ENCODE assay signal across 11 cellular contexts in the genomic region with DNA sequence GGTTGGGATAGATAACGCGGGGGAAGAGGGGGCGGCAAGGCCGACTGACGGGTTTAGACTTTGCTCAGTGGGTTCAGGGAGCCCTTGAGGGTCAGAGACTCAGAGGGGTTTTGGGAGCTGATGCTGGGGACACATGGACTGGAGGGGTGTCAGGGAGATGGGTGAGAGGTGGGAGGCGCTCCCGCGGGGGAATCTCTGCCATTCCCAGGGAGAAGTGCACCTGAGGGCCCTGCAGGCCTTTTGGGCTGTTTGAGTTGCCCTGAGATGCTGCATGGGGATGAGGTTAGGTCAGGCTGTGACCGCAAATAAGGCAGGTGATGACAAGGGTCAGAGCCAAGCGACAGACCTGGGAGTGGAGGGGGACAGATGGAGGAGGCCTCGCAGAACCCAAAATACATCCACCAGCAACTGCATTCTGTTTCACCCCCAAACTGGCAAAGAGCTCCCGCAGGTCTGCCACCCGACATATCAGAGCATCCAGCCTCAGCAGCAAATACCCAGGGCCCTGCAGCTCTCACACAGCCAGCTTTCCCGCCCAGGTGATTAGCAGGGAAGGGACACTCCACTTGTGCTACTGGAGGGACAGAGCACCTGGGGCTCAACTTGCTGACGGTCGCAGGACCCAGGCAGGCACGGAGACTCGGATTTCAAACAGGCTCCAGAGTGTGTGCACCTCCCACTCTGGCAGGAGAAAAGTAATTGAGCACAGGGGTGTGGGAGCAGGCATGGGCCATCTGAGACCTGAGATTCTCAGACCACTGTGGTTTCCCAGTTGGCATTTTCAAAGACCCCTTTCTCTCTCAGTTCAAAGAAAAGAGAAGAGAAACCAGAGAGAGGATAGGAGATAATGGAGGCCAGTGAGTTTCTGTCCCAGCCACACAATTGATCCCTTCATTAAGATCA. TPM values are rescaled to one million over a fixed set of nuclear protein-coding genes. Genes with fewer than 3 reads are reported as not detected.
DNase-seq lines count a peak whose midpoint lies in the region; ATAC-seq and TF ChIP-seq lines count a peak whose summit lies in the region.
"Had no signal": no experiment of that assay in that cellular context is flagged by ENCODE, and none has a peak within 500 bp of the region (broad histone marks: within the 10 kb centered on the region; RNA-seq: fewer than 3 reads in every experiment).

No MANE protein-coding gene starts in this region.

- peaks cover 0 to 37% of the 10 kb centered on the region in 2 donors for H3K36me3 ChIP-seq in gastroesophageal sphincter

- peak overlapping the region; percentile 84 to 98 (median 87) for H3K27ac ChIP-seq in gastroesophageal sphincter

- no peaks in the 10 kb centered on the region for H3K27me3 Mint-ChIP-seq in progenitor cell of endocrine pancreas
- H3K27me3 Mint-ChIP-seq: stimulated activated naive CD8-positive, alpha-beta T cell treated with anti-CD3 and anti-CD28 coated beads, Interleukin-15, Interleukin-2, amounts not matched to agents 100 ng/mL and 50 ng/mL, for 24 hours had no signal

- 73 to 100% methylated on average over 1 to 7 of the region's 18 CpGs for WGBS in gastroesophageal sphincter (ENCODE audit: low coverage in 1 of 2), 2 donors

- TF ChIP-seq CTCF in GM12865 (IDR thresholded peaks at IDR 0.05; ENCODE audit: insufficient read depth, low read depth, low read length, missing control alignments) (no peak), gastroesophageal sphincter (IDR thresholded peaks at IDR 0.05) (no peak), progenitor cell of endocrine pancreas (IDR thresholded peaks at IDR 0.05; ENCODE audit: unreplicated experiment) (no peak)

- TF ChIP-seq EP300 in Ishikawa (IDR thresholded peaks at IDR 0.05; ENCODE audit: borderline replicate concordance) (peak; percentile 6; the same call in 1 of the 2 replicates), gastroesophageal sphincter (IDR thresholded peaks at IDR 0.05) (no peak)

- H3K9me3 ChIP-seq in gastroesophageal sphincter: no peaks in the 10 kb centered on the region
- H3K9me3 ChIP-seq: adrenal gland had no signal

- H3K4me1 Mint-ChIP-seq in progenitor cell of endocrine pancreas (ENCODE audit: low read depth): peaks cover 15% of the 10 kb centered on the region

- H3K36me3 Mint-ChIP-seq in progenitor cell of endocrine pancreas (ENCODE audit: insufficient read depth): peaks cover 5% of the 10 kb centered on the region
- no peaks in the 10 kb centered on the region for H3K36me3 Mint-ChIP-seq in activated naive CD4-positive, alpha-beta T cell treated with anti-CD3 and anti-CD28 coated beads, Interleukin-2, amount 50 U/mL, for 72 hours

- peak overlapping the region; percentile 81 for H3K27ac Mint-ChIP-seq in progenitor cell of endocrine pancreas
- peak overlapping the region in 1 of 2 donors; percentile 48 for H3K27ac Mint-ChIP-seq in activated naive CD4-positive, alpha-beta T cell treated with anti-CD3 and anti-CD28 coated beads, Interleukin-2, amount 50 U/mL, for 72 hours
- H3K27ac Mint-ChIP-seq: stimulated activated naive CD8-positive, alpha-beta T cell treated with anti-CD3 and anti-CD28 coated beads, Interleukin-15, Interleukin-2, amounts not matched to agents 100 ng/mL and 50 ng/mL, for 24 hours had no signal

- peak; percentile 64 for DNase-seq in GM12865 (ENCODE audit: low read depth)
- DNase-seq in progenitor cell of endocrine pancreas (ENCODE audit: low spot score, unreplicated experiment): no peak
- no peak for DNase-seq in D341Med (ENCODE audit: low spot score)
- DNase-seq in activated naive CD4-positive, alpha-beta T cell treated with anti-CD3 and anti-CD28 coated beads, Interleukin-2, amount 50 U/mL, for 72 hours (ENCODE audit: low spot score in 2 of 2): no peak
- DNase-seq: hippocampal formation had no signal

- no peak overlapping the region for H3K4me3 Mint-ChIP-seq in progenitor cell of endocrine pancreas (ENCODE audit: low read depth)
- H3K4me3 Mint-ChIP-seq: stimulated activated naive CD8-positive, alpha-beta T cell treated with anti-CD3 and anti-CD28 coated beads, Interleukin-15, Interleukin-2, amounts not matched to agents 100 ng/mL and 50 ng/mL, for 24 hours had no signal

- peaks cover 11 to 97% (median 24%) of the 10 kb centered on the region in 3 donors for H3K4me1 ChIP-seq in gastroesophageal sphincter

- H3K4me3 ChIP-seq in GM12865 (ENCODE audit: low read depth, low read length) (no peak overlapping the region), gastroesophageal sphincter (no peak overlapping the region)
- H3K4me3 ChIP-seq: adrenal gland had no signal

- TF ChIP-seq RAD21 in Ishikawa (IDR thresholded peaks at IDR 0.05; ENCODE audit: low read depth): no peak

- no peak for ATAC-seq in gastroesophageal sphincter
- ATAC-seq in GM19467 (IDR thresholded peaks at IDR 0.05; ENCODE audit: unreplicated experiment): no peak
- ATAC-seq in GM21717 (IDR thresholded peaks at IDR 0.05; ENCODE audit: unreplicated experiment): no peak
- ATAC-seq in activated naive CD4-positive, alpha-beta T cell treated with anti-CD3 and anti-CD28 coated beads, Interleukin-2, amount 50 U/mL, for 72 hours: no peak

- TF ChIP-seq POLR2A in gastroesophageal sphincter (IDR thresholded peaks at IDR 0.05): no peak

- no peaks in the 10 kb centered on the region for H3K9me3 Mint-ChIP-seq in progenitor cell of endocrine pancreas (ENCODE audit: low read depth)
- no peaks in the 10 kb centered on the region for H3K9me3 Mint-ChIP-seq in activated naive CD4-positive, alpha-beta T cell treated with anti-CD3 and anti-CD28 coated beads, Interleukin-2, amount 50 U/mL, for 72 hours
- H3K9me3 Mint-ChIP-seq: stimulated activated naive CD8-positive, alpha-beta T cell treated with anti-CD3 and anti-CD28 coated beads, Interleukin-15, Interleukin-2, amounts not matched to agents 100 ng/mL and 50 ng/mL, for 24 hours had no signal

- H3K27me3 ChIP-seq in gastroesophageal sphincter: no peaks in the 10 kb centered on the region
- H3K27me3 ChIP-seq: adrenal gland had no signal

TF ChIP-seq in Ishikawa, 13 proteins besides CTCF, POLR2A, EP300 and RAD21:
- no peak for TF ChIP-seq TEAD4 (IDR thresholded peaks at IDR 0.05)
- no peak for TF ChIP-seq YY1 (IDR thresholded peaks at IDR 0.05; ENCODE audit: low read depth)
- TF ChIP-seq CEBPB (IDR thresholded peaks at IDR 0.05): no peak
- no peak for TF ChIP-seq TAF1 (IDR thresholded peaks at IDR 0.05; ENCODE audit: low read depth)
- no peak for TF ChIP-seq CREB1 (IDR thresholded peaks at IDR 0.05; ENCODE audit: low read depth)
- TF ChIP-seq, protein P1, sequence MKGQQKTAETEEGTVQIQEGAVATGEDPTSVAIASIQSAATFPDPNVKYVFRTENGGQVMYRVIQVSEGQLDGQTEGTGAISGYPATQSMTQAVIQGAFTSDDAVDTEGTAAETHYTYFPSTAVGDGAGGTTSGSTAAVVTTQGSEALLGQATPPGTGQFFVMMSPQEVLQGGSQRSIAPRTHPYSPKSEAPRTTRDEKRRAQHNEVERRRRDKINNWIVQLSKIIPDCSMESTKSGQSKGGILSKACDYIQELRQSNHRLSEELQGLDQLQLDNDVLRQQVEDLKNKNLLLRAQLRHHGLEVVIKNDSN (IDR thresholded peaks at IDR 0.05): no peak
- TF ChIP-seq, protein P2, sequence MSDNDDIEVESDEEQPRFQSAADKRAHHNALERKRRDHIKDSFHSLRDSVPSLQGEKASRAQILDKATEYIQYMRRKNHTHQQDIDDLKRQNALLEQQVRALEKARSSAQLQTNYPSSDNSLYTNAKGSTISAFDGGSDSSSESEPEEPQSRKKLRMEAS (IDR thresholded peaks at IDR 0.05): no peak; the same call in 1 of the 2 replicates
- no peak for TF ChIP-seq FOXM1 (IDR thresholded peaks at IDR 0.05; ENCODE audit: borderline replicate concordance, low read depth)
- TF ChIP-seq, protein P3, sequence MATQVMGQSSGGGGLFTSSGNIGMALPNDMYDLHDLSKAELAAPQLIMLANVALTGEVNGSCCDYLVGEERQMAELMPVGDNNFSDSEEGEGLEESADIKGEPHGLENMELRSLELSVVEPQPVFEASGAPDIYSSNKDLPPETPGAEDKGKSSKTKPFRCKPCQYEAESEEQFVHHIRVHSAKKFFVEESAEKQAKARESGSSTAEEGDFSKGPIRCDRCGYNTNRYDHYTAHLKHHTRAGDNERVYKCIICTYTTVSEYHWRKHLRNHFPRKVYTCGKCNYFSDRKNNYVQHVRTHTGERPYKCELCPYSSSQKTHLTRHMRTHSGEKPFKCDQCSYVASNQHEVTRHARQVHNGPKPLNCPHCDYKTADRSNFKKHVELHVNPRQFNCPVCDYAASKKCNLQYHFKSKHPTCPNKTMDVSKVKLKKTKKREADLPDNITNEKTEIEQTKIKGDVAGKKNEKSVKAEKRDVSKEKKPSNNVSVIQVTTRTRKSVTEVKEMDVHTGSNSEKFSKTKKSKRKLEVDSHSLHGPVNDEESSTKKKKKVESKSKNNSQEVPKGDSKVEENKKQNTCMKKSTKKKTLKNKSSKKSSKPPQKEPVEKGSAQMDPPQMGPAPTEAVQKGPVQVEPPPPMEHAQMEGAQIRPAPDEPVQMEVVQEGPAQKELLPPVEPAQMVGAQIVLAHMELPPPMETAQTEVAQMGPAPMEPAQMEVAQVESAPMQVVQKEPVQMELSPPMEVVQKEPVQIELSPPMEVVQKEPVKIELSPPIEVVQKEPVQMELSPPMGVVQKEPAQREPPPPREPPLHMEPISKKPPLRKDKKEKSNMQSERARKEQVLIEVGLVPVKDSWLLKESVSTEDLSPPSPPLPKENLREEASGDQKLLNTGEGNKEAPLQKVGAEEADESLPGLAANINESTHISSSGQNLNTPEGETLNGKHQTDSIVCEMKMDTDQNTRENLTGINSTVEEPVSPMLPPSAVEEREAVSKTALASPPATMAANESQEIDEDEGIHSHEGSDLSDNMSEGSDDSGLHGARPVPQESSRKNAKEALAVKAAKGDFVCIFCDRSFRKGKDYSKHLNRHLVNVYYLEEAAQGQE (IDR thresholded peaks at IDR 0.05; ENCODE audit: low read depth): no peak
- TF ChIP-seq EGR1 (IDR thresholded peaks at IDR 0.05): no peak
TF ChIP-seq in Ishikawa: peak in this region for 0.

RNA-seq across cellular contexts. Expression of a gene that starts 26.4 kb away (rescaled TPM):
- total RNA-seq in gastroesophageal sphincter (10 to 100 TPM; 38.6 to 99.6 (median 76.7) TPM), progenitor cell of endocrine pancreas (10.1 and 10.6 TPM in 2 replicates)
- 1 to 10 TPM in 1 of 2 donors, under 1 TPM in 1; 0.96 to 1.5 TPM for total RNA-seq in activated naive CD4-positive, alpha-beta T cell treated with anti-CD3 and anti-CD28 coated beads, Interleukin-2, amount 50 U/mL, for 72 hours
